10 cellular contexts compared by ENCODE assay signal in genomic region chr13:58960909-58961308, GRCh38.
DNase-seq lines count a peak whose midpoint lies in the region; ATAC-seq and TF ChIP-seq lines count a peak whose summit lies in the region.
"Had no signal": no experiment of that assay in that cellular context is flagged by ENCODE, and none has a peak within 500 bp of the region (broad histone marks: within the 10 kb centered on the region; RNA-seq: fewer than 3 reads in every experiment).

No MANE protein-coding gene starts in this region.

- in situ Hi-C loops in SK-MEL-5 (cut with HindIII; ENCODE audit: low pct_unique_long_range_greater_than_20kb, low sequenced_read_pairs): no loop called here

- intact Hi-C loops in testis (cut with DNase I; ENCODE audit: low total_unique reads) (no loop called here), colonic mucosa (cut with DNase I) (no loop called here)

- H3K4me2 ChIP-seq in hepatocyte: no peak overlapping the region

- H3K9me2 ChIP-seq in hepatocyte (replicated peaks; ENCODE audit: insufficient read depth): no peaks in the 10 kb centered on the region

- H3K9ac ChIP-seq in colonic mucosa (ENCODE audit: low read depth in 2 of 2, low read length in 2 of 2): no peak overlapping the region

- H3K36me3 ChIP-seq in hepatocyte (replicated peaks; ENCODE audit: insufficient read depth, low read depth) (no peaks in the 10 kb centered on the region), testis (ENCODE audit: low read depth, missing control alignments) (no peaks in the 10 kb centered on the region), colonic mucosa (no peaks in the 10 kb centered on the region)
- H3K36me3 ChIP-seq: transverse colon had no signal

- DNase-seq in ELR (ENCODE audit: low read depth) (peak; percentile 1), SK-MEL-5 (ENCODE audit: low read depth, low spot score) (peak; percentile 49), hepatocyte (ENCODE audit: low spot score) (peak; percentile 23), testis (no peak), colonic mucosa (no peak), NCI-H146 (lab: John Stamatoyannopoulos, UW) (no peak)
- DNase-seq: stimulated activated CD4-positive, alpha-beta T cell treated with anti-CD3 and anti-CD28 coated beads, Interleukin-1b, Interleukin-23, amount 100 ng/mL, for 48 hours; transverse colon had no signal

- no peak overlapping the region for H2AFZ ChIP-seq in hepatocyte

- H3K27ac ChIP-seq in hepatocyte (no peak overlapping the region), testis (no peak overlapping the region), colonic mucosa (no peak overlapping the region)
- H3K27ac ChIP-seq: transverse colon had no signal

- H3K4me3 ChIP-seq in hepatocyte: no peak overlapping the region
- no peak overlapping the region for H3K4me3 ChIP-seq in testis
- H3K4me3 ChIP-seq in colonic mucosa: no peak overlapping the region
- H3K4me3 ChIP-seq: transverse colon had no signal

- H3K9me3 ChIP-seq in hepatocyte (ENCODE audit: low read depth) (no peaks in the 10 kb centered on the region), testis (no peaks in the 10 kb centered on the region), colonic mucosa (no peaks in the 10 kb centered on the region)
- H3K9me3 ChIP-seq: transverse colon had no signal

- peak; percentile 59 for TF ChIP-seq CTCF in hepatocyte (IDR thresholded peaks at IDR 0.05; ENCODE audit: poor library complexity)
- TF ChIP-seq CTCF in testis (IDR thresholded peaks at IDR 0.05): peak in 1 of 3 experiments; percentile 20
- no peak for TF ChIP-seq CTCF in colonic mucosa (IDR thresholded peaks at IDR 0.05)

- ATAC-seq in HG03159 (IDR thresholded peaks at IDR 0.05; ENCODE audit: unreplicated experiment) (peak; percentile 46), GM21737 (IDR thresholded peaks at IDR 0.05; ENCODE audit: unreplicated experiment) (no peak)

- H3K4me1 ChIP-seq in hepatocyte (ENCODE audit: insufficient read depth): no peaks in the 10 kb centered on the region
- H3K4me1 ChIP-seq in testis: no peaks in the 10 kb centered on the region
- H3K4me1 ChIP-seq in colonic mucosa: no peaks in the 10 kb centered on the region
- H3K4me1 ChIP-seq: transverse colon had no signal

- no peak for TF ChIP-seq POLR2A in testis (IDR thresholded peaks at IDR 0.05)

- H4K20me1 ChIP-seq in hepatocyte (ENCODE audit: insufficient read depth, poor library complexity, severe bottlenecking): no peaks in the 10 kb centered on the region

- no peaks in the 10 kb centered on the region for H3K79me2 ChIP-seq in hepatocyte

- WGBS in hepatocyte (ENCODE audit: low lambda C conversion rate, missing lambda C conversion rate): 75% methylated on average over 2 of the region's 2 CpGs
- WGBS in testis, 2 donors: 75 to 78% methylated on average over 2 of the region's 2 CpGs

- H3K27me3 ChIP-seq in hepatocyte (no peaks in the 10 kb centered on the region), testis (no peaks in the 10 kb centered on the region), colonic mucosa (no peaks in the 10 kb centered on the region)
- H3K27me3 ChIP-seq: transverse colon had no signal

Comparison
In these comparisons a context has a peak if more than half of its experiments do, and no peak if none do; other contexts are left out.
1. DNase-seq: peak in ELR (single experiment), SK-MEL-5 (single experiment) and hepatocyte (single experiment); none in testis (single experiment), colonic mucosa (single experiment) and NCI-H146 (single experiment).